In genomic region chr19:16571283-16571682, GRCh38 we compare ENCODE assay signal across 1 cellular context.
TF ChIP-seq lines count a peak whose summit lies in the region.

No MANE protein-coding gene starts in this region.

TF ChIP-seq in IMR-90, 13 proteins besides CTCF, POLR2A, EP300 and RAD21:
- no peak for TF ChIP-seq CHD1 (IDR thresholded peaks at IDR 0.05; ENCODE audit: low read depth, low read length)
- TF ChIP-seq CEBPB (IDR thresholded peaks at IDR 0.05; ENCODE audit: low read depth, low read length), result no peak
- TF ChIP-seq SMC3 (IDR thresholded peaks at IDR 0.05; ENCODE audit: low read depth, low read length), result no peak
- TF ChIP-seq MAZ (IDR thresholded peaks at IDR 0.05; ENCODE audit: borderline replicate concordance, low read depth, low read length), result no peak
- TF ChIP-seq, protein P1, sequence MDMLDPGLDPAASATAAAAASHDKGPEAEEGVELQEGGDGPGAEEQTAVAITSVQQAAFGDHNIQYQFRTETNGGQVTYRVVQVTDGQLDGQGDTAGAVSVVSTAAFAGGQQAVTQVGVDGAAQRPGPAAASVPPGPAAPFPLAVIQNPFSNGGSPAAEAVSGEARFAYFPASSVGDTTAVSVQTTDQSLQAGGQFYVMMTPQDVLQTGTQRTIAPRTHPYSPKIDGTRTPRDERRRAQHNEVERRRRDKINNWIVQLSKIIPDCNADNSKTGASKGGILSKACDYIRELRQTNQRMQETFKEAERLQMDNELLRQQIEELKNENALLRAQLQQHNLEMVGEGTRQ (IDR thresholded peaks at IDR 0.05; ENCODE audit: low read depth, low read length), result no peak
- no peak for TF ChIP-seq MXI1 (IDR thresholded peaks at IDR 0.05; ENCODE audit: borderline replicate concordance, low read depth, low read length)
- TF ChIP-seq BHLHE40 (IDR thresholded peaks at IDR 0.05; ENCODE audit: low read depth, low read length), result no peak
- TF ChIP-seq RCOR1 (IDR thresholded peaks at IDR 0.05; ENCODE audit: insufficient replicate concordance, low read length), result no peak
- TF ChIP-seq, protein P2, sequence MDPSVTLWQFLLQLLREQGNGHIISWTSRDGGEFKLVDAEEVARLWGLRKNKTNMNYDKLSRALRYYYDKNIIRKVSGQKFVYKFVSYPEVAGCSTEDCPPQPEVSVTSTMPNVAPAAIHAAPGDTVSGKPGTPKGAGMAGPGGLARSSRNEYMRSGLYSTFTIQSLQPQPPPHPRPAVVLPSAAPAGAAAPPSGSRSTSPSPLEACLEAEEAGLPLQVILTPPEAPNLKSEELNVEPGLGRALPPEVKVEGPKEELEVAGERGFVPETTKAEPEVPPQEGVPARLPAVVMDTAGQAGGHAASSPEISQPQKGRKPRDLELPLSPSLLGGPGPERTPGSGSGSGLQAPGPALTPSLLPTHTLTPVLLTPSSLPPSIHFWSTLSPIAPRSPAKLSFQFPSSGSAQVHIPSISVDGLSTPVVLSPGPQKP (IDR thresholded peaks at IDR 0.05; ENCODE audit: borderline replicate concordance, low read depth, low read length), result no peak
- no peak for TF ChIP-seq RFX5 (IDR thresholded peaks at IDR 0.05; ENCODE audit: low read depth, low read length)
- no peak for TF ChIP-seq NFE2L2 (IDR thresholded peaks at IDR 0.05; ENCODE audit: low read depth, low read length)
- no peak for TF ChIP-seq FOS (IDR thresholded peaks at IDR 0.05; ENCODE audit: low read depth, low read length)
- TF ChIP-seq MAFK (IDR thresholded peaks at IDR 0.05; ENCODE audit: low read depth, low read length), result no peak
